Comparison of ENCODE assay signal across 19 cellular contexts in the genomic region with DNA sequence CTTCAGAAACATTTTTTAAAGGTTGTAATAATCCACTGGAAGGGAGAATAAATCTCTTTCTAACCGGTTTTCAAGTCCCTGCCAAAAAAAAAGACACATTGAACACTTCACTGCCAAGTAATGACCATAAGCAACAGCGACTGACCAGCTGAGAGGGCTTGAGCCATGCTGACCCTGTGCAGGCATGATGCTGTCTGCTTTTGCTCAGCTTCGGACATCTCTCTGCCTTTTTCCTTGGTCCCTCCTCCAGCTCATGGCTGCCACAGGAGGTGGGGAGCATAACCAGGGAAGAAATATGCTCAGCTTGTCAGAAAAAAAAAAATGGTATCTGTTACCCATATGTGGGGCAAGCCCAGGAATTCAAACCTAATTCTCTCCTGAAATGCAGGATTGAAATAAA. TPM values are rescaled to one million over a fixed set of nuclear protein-coding genes. Genes with fewer than 3 reads are reported as not detected.
"Had no signal": no experiment of that assay in that cellular context is flagged by ENCODE, and none has a peak within 500 bp of the region (broad histone marks: within the 10 kb centered on the region; RNA-seq: fewer than 3 reads in every experiment).

No MANE protein-coding gene starts in this region.

- DNase-seq: activated CD4-positive, alpha-beta T cell treated with anti-CD3 and anti-CD28 coated beads, Interleukin-2, amount 50 U/mL, for 1 hour; activated CD4-positive, CD25-positive, alpha-beta regulatory T cell treated with anti-CD3 and anti-CD28 coated beads, Interleukin-2, amount 50 U/mL, for 72 hours; activated CD8-positive, alpha-beta T cell treated with anti-CD3 and anti-CD28 coated beads, Interleukin-2, amount 10 ng/mL, durations not matched to agents 7 days and 5 days; activated gamma-delta T cell; activated naive CD4-positive, alpha-beta T cell treated with anti-CD3 and anti-CD28 coated beads, Interleukin-2, amount 50 U/mL, for 16 hours; activated naive CD8-positive, alpha-beta T cell treated with anti-CD3 and anti-CD28 coated beads, Interleukin-2, amount 50 U/mL, for 24 hours; body of pancreas; foreskin keratinocyte; immature natural killer cell; left lung; mesendoderm; naive thymus-derived CD4-positive, alpha-beta T cell; retina; stimulated activated CD4-positive, alpha-beta T cell treated with anti-CD3 and anti-CD28 coated beads, Interleukin-4, amount 100 ng/mL, for 4 hours; substantia nigra; T-helper 1 cell; thyroid gland; WERI-Rb-1 had no signal

- ATAC-seq: activated CD8-positive, alpha-beta T cell treated with anti-CD3 and anti-CD28 coated beads, Interleukin-2, amount 10 ng/mL, durations not matched to agents 7 days and 5 days; activated naive CD8-positive, alpha-beta T cell treated with anti-CD3 and anti-CD28 coated beads, Interleukin-2, amount 50 U/mL, for 24 hours; body of pancreas; foreskin keratinocyte; naive thymus-derived CD4-positive, alpha-beta T cell had no signal

RNA-seq across cellular contexts. Expression of gene IGSF10, which starts 1.5 kb away (rescaled TPM):
- total RNA-seq: activated CD8-positive, alpha-beta T cell treated with anti-CD3 and anti-CD28 coated beads, Interleukin-2, amount 10 ng/mL, durations not matched to agents 7 days and 5 days; activated T-helper 1 cell treated with anti-CD3 and anti-CD28 coated beads, Interleukin-12 subunit alpha, Interleukin-12 subunit beta, Interleukin-2, Interleukin-4 antibody, amounts not matched to agents 30 ng/mL and 10 ng/mL and 1 ng/mL, durations not matched to agents 14 hours and 24 hours and 36 hours; foreskin keratinocyte had no signal
